ENCODE assay signal across 8 cellular contexts in genomic region chr19:12782424-12783225, GRCh38. TPM values are rescaled to one million over a fixed set of nuclear protein-coding genes. Genes with fewer than 3 reads are reported as not detected.
DNase-seq lines count a peak whose midpoint lies in the region; ATAC-seq, FAIRE-seq and TF ChIP-seq lines count a peak whose summit lies in the region.

No MANE protein-coding gene starts in this region.

- ATAC-seq in HG03432 (IDR thresholded peaks at IDR 0.05; ENCODE audit: unreplicated experiment) (peak; percentile 39), esophagus mucosa (peak; percentile 51), HG03175 (IDR thresholded peaks at IDR 0.05; ENCODE audit: unreplicated experiment) (no peak)

- H3K27me3 ChIP-seq in OCI-LY1 (ENCODE audit: insufficient read depth, low read length): no peaks in the 10 kb centered on the region

- H3K9ac ChIP-seq in OCI-LY1 (ENCODE audit: low read length): peak overlapping the region; percentile 44; the same call in 1 of the 2 replicates

- H3K9me2 ChIP-seq in OCI-LY1 (ENCODE audit: low read depth, low read length): no peaks in the 10 kb centered on the region

- H3F3A ChIP-seq in OCI-LY1 (ENCODE audit: insufficient read depth, low read length): no peaks in the 10 kb centered on the region

- peak overlapping the region; percentile 71 for H3K4me2 ChIP-seq in OCI-LY1 (ENCODE audit: low read length)

- no peaks in the 10 kb centered on the region for H3K36me3 ChIP-seq in OCI-LY1 (ENCODE audit: insufficient read depth, low read length)

- H3K4me1 ChIP-seq in OCI-LY1 (ENCODE audit: insufficient read depth, low read length, severe bottlenecking): peaks cover 68% of the 10 kb centered on the region

- no peaks in the 10 kb centered on the region for H4K20me1 ChIP-seq in OCI-LY1 (ENCODE audit: insufficient read depth, low read length)

- no peak for TF ChIP-seq POLR2A in GM12891 (IDR thresholded peaks at IDR 0.05; ENCODE audit: low read depth, low read length)

- H2AFZ ChIP-seq in OCI-LY1 (ENCODE audit: low read length): no peak overlapping the region

- peak overlapping the region; percentile 54 for H3K4me3 ChIP-seq in OCI-LY1 (ENCODE audit: low read depth, low read length, poor library complexity, severe bottlenecking)

- H3K9me3 ChIP-seq in OCI-LY1 (ENCODE audit: low read length): no peaks in the 10 kb centered on the region

- no peaks in the 10 kb centered on the region for H3K79me2 ChIP-seq in OCI-LY1 (ENCODE audit: insufficient read depth, low read length)

- DNase-seq in GM12891 (ENCODE audit: insufficient read length, low spot score) (no peak), myocyte (ENCODE audit: low read depth) (peak; percentile 79)
- DNase-seq in activated T-cell treated with anti-CD3 and anti-CD28 coated beads, Interleukin-2, amount 50 U/mL, for 1 hour: peak; percentile 95
- DNase-seq in stimulated activated CD8-positive, alpha-beta memory T cell treated with anti-CD3 and anti-CD28 coated beads, Interleukin-7, amount 100 ng/mL, for 24 hours (ENCODE audit: low read depth): peak; percentile 80

- peak; percentile 92 for FAIRE-seq in GM12891 (lab: Jason Lieb, UNC)

- no peak for TF ChIP-seq CTCF in OCI-LY1 (IDR thresholded peaks at IDR 0.05; ENCODE audit: low read length)

- peak overlapping the region; percentile 47 for H3K27ac ChIP-seq in OCI-LY1 (ENCODE audit: low read depth, low read length, poor library complexity, severe bottlenecking)

TF ChIP-seq in GM12891, 5 proteins besides CTCF, POLR2A, EP300 and RAD21:
- 0 out of 2 replicates have a peak, but pooled peaks have one; percentile 21 for TF ChIP-seq SPI1 (IDR thresholded peaks at IDR 0.05; ENCODE audit: low read depth, low read length)
- TF ChIP-seq TAF1 (IDR thresholded peaks at IDR 0.05; ENCODE audit: low read depth, low read length): no peak
- 0 out of 2 replicates have a peak, but pooled peaks have one; percentile 10 for TF ChIP-seq POU2F2 (IDR thresholded peaks at IDR 0.05; ENCODE audit: low read depth, low read length)
- TF ChIP-seq POLR2AphosphoS5 (IDR thresholded peaks at IDR 0.05; ENCODE audit: low read depth, low read length): no peak
- TF ChIP-seq PAX5 (IDR thresholded peaks at IDR 0.05; ENCODE audit: insufficient read depth, low read length, severe bottlenecking): peak; percentile 47

RNA-seq across cellular contexts. Expression of gene HOOK2, which starts 7.3 kb away (rescaled TPM):
- 8.8 TPM for polyA plus RNA-seq in GM12891 (2012; ENCODE audit: low read depth, missing spikeins)
- total RNA-seq in esophagus mucosa (38.2 TPM), myocyte (39.6 and 49.9 TPM in 2 replicates)
- polyA plus RNA-seq in myocyte (2012): 30.7 TPM

RNA-seq across cellular contexts. Expression of gene JUNB, which starts 8.7 kb away (rescaled TPM):
- 85.5 TPM for polyA plus RNA-seq in GM12891 (2012; ENCODE audit: low read depth, missing spikeins)
- total RNA-seq in esophagus mucosa (267 TPM), myocyte (84.4 and 96.5 TPM in 2 replicates)
- polyA plus RNA-seq in myocyte (2012): 94.3 TPM

RNA-seq across cellular contexts. Expression of gene PRDX2, which starts 19.0 kb away (rescaled TPM):
- polyA plus RNA-seq in GM12891 (2012; ENCODE audit: low read depth, missing spikeins): 154 TPM
- 304 TPM for total RNA-seq in esophagus mucosa
- total RNA-seq in myocyte: 109 and 130 TPM in 2 replicates
- polyA plus RNA-seq in myocyte (2012): 51.9 TPM

RNA-seq across cellular contexts. Expression of gene THSD8, which starts 19.2 kb away (rescaled TPM):
- 9.6 TPM for polyA plus RNA-seq in GM12891 (2012; ENCODE audit: low read depth, missing spikeins)
- total RNA-seq in esophagus mucosa (9.7 TPM), myocyte (not detected in 2 replicates)
- polyA plus RNA-seq in myocyte (2012): 2.3 TPM

RNA-seq across cellular contexts. Expression of gene RNASEH2A, which starts 23.8 kb away (rescaled TPM):
- 31.7 TPM for polyA plus RNA-seq in GM12891 (2012; ENCODE audit: low read depth, missing spikeins)
- total RNA-seq in esophagus mucosa: 20.0 TPM
- total RNA-seq in myocyte: 3.5 and 4.3 TPM in 2 replicates
- polyA plus RNA-seq in myocyte (2012): 8.4 TPM
